8 cellular contexts compared by ENCODE assay signal in the genomic region with DNA sequence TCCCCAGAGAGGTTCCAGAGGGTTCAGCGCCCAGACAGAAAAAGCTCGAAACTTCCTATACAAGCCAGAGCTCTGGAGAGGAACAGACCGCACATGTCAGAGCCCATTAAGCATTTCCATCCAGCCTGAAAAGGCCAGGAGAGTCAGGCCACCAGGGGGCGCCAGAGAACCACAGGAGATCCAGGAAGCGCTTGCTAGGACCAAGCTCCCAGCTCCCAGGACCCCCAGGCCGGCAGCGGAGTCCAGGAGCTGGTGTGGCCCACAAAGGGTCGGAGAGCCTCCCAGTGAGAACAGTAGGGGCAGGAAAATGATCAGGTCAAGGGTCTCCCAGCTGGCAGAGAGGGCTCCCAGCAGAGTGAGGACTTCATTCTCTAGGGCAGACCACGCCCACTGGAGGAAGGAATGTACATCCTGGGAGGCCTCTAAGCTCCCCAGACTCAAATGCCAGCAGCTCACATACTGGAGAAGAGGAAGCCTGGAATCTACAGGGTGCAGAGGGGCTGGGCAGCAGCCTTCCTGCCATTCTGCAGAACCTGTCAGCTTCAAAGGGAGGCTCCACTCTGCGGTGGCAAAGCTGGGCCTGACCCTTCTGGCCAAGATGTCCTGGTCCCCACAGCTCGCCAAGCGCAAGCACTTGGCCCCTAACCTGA. TPM values are rescaled to one million over a fixed set of nuclear protein-coding genes. Genes with fewer than 3 reads are reported as not detected.
DNase-seq lines count a peak whose midpoint lies in the region; ATAC-seq and TF ChIP-seq lines count a peak whose summit lies in the region.

No MANE protein-coding gene starts in this region.

- no peaks in the 10 kb centered on the region for H3K27me3 Mint-ChIP-seq in activated T-cell treated with anti-CD3 and anti-CD28 coated beads, Interleukin-2, amount 50 U/mL, for 72 hours (ENCODE audit: low read depth)
- no peaks in the 10 kb centered on the region for H3K27me3 Mint-ChIP-seq in natural killer cell (ENCODE audit: low read depth in 2 of 2)

- H3K27me3 ChIP-seq in Panc1 (ENCODE audit: control insufficient read depth, insufficient read depth, low read length), result no peaks in the 10 kb centered on the region

- no peak overlapping the region; the same call in 1 of the 2 replicates for H3K27ac ChIP-seq in Panc1 (ENCODE audit: low read length)

- intact Hi-C loops in Panc1 (cut with micrococcal nuclease; ENCODE audit: unreplicated experiment) (loop anchor here (5.0 to 10.0 kb wide), 2 partner anchors 158 to 245 kb away; no protein-coding TSS in a partner anchor), natural killer cell (cut with micrococcal nuclease) (loop anchor here (1.0 kb wide), 3 partner anchors 160 to 260 kb away; no protein-coding TSS in a partner anchor)

- peak; percentile 94 for ATAC-seq in Panc1
- peak; percentile 74 to 83 for ATAC-seq in activated T-cell treated with anti-CD3 and anti-CD28 coated beads, Interleukin-2, amount 50 U/mL, for 72 hours (replicated peaks in 1 of 2)
- peak; percentile 80 to 83 (median 81) for ATAC-seq in natural killer cell
- ATAC-seq in stimulated activated effector memory CD8-positive, alpha-beta T cell treated with anti-CD3 and anti-CD28 coated beads, Interleukin-12 subunit alpha, Interleukin-12 subunit beta, amount 100 ng/mL, for 72 hours, result peak; percentile 78
- no peak for ATAC-seq in GM21526 (IDR thresholded peaks at IDR 0.05; ENCODE audit: low FRiP score, unreplicated experiment)

- peak overlapping the region in 1 of 2 experiments; percentile 32; a peak in 2 of 4 replicates for H3K4me3 ChIP-seq in Panc1 (ENCODE audit: low read depth in 2 of 2, low read length in 2 of 2)

- peak overlapping the region; percentile 58 to 61 for H3K4me3 Mint-ChIP-seq in activated T-cell treated with anti-CD3 and anti-CD28 coated beads, Interleukin-2, amount 50 U/mL, for 72 hours
- peak overlapping the region; percentile 61 for H3K4me3 Mint-ChIP-seq in natural killer cell
- H3K4me3 Mint-ChIP-seq in stimulated activated effector memory CD8-positive, alpha-beta T cell treated with anti-CD3 and anti-CD28 coated beads, Interleukin-12 subunit alpha, Interleukin-12 subunit beta, amount 100 ng/mL, for 72 hours, result peak overlapping the region; percentile 38

- no peaks in the 10 kb centered on the region for H3K36me3 ChIP-seq in Panc1 (ENCODE audit: control insufficient read depth, insufficient read depth, low read length)

- peak overlapping the region; percentile 21 for H3K27ac Mint-ChIP-seq in activated T-cell treated with anti-CD3 and anti-CD28 coated beads, Interleukin-2, amount 50 U/mL, for 72 hours
- H3K27ac Mint-ChIP-seq in natural killer cell, result peak overlapping the region; percentile 30 to 78
- no peak overlapping the region for H3K27ac Mint-ChIP-seq in stimulated activated effector memory CD8-positive, alpha-beta T cell treated with anti-CD3 and anti-CD28 coated beads, Interleukin-12 subunit alpha, Interleukin-12 subunit beta, amount 100 ng/mL, for 72 hours

- H3K9me3 Mint-ChIP-seq in activated T-cell treated with anti-CD3 and anti-CD28 coated beads, Interleukin-2, amount 50 U/mL, for 72 hours, result no peaks in the 10 kb centered on the region
- no peaks in the 10 kb centered on the region for H3K9me3 Mint-ChIP-seq in natural killer cell
- no peaks in the 10 kb centered on the region for H3K9me3 Mint-ChIP-seq in stimulated activated effector memory CD8-positive, alpha-beta T cell treated with anti-CD3 and anti-CD28 coated beads, Interleukin-12 subunit alpha, Interleukin-12 subunit beta, amount 100 ng/mL, for 72 hours

- H3K36me3 Mint-ChIP-seq in activated T-cell treated with anti-CD3 and anti-CD28 coated beads, Interleukin-2, amount 50 U/mL, for 72 hours (ENCODE audit: insufficient read depth in 2 of 2), result no peaks in the 10 kb centered on the region
- no peaks in the 10 kb centered on the region for H3K36me3 Mint-ChIP-seq in natural killer cell
- peaks cover 12% of the 10 kb centered on the region for H3K36me3 Mint-ChIP-seq in stimulated activated effector memory CD8-positive, alpha-beta T cell treated with anti-CD3 and anti-CD28 coated beads, Interleukin-12 subunit alpha, Interleukin-12 subunit beta, amount 100 ng/mL, for 72 hours

- CTCF ChIA-PET in Panc1 (lab: Charles Lee), result interaction anchor here (0.5 to 1.4 kb wide), 12 partner anchors 11 to 250 kb away, joined by 3 to 13 read pairs (median 3); a partner anchor contains a TSS

- in situ Hi-C loops in Panc1 (cut with HindIII; ENCODE audit: low pct_unique_long_range_greater_than_20kb, low sequenced_read_pairs), result no loop called here

- DNase-seq in EL, result peak; percentile 89
- DNase-seq in Kasumi-1 (lab: John Stamatoyannopoulos, UW), result peak; percentile 83 to 88
- DNase-seq in Panc1 (ENCODE audit: low read depth, low spot score), result peak; percentile 71
- DNase-seq in activated T-cell treated with anti-CD3 and anti-CD28 coated beads, Interleukin-2, amount 50 U/mL, for 72 hours, result peak; percentile 90 to 94
- DNase-seq in fibroblast of peridontal ligament (ENCODE audit: extremely low read depth), result peak; percentile 87
- peak; percentile 91 for DNase-seq in natural killer cell
- peak; percentile 95 to 97 for DNase-seq in stimulated activated effector memory CD8-positive, alpha-beta T cell treated with anti-CD3 and anti-CD28 coated beads, Interleukin-12 subunit alpha, Interleukin-12 subunit beta, amount 100 ng/mL, for 72 hours (ENCODE audit: low spot score in 2 of 2)

- H3K4me1 Mint-ChIP-seq in activated T-cell treated with anti-CD3 and anti-CD28 coated beads, Interleukin-2, amount 50 U/mL, for 72 hours (ENCODE audit: low read depth), result peaks cover 14% of the 10 kb centered on the region
- H3K4me1 Mint-ChIP-seq in natural killer cell, result peaks cover 6 to 13% of the 10 kb centered on the region in 2 donors
- H3K4me1 Mint-ChIP-seq in stimulated activated effector memory CD8-positive, alpha-beta T cell treated with anti-CD3 and anti-CD28 coated beads, Interleukin-12 subunit alpha, Interleukin-12 subunit beta, amount 100 ng/mL, for 72 hours, result peaks cover 14% of the 10 kb centered on the region

- H3K9me3 ChIP-seq in Panc1 (ENCODE audit: control insufficient read depth, insufficient read depth, low read depth, low read length), result no peaks in the 10 kb centered on the region

- TF ChIP-seq CTCF in Panc1 (IDR thresholded peaks at IDR 0.05) (peak; percentile 93), natural killer cell (IDR thresholded peaks at IDR 0.05) (peak; percentile 98)

- no TSS peak for BruUV-seq in Panc1 (replicated peaks; lab: Mats Ljungman, UMichigan)

- POLR2A ChIA-PET in Panc1 (lab: Charles Lee), result no interaction called here

- no peaks in the 10 kb centered on the region for H3K4me1 ChIP-seq in Panc1 (ENCODE audit: control insufficient read depth, insufficient read depth, low read length)

RNA-seq across cellular contexts. Expression of a gene that starts 2.1 kb away (rescaled TPM):
- total RNA-seq in Panc1 (2021; ENCODE audit: unreplicated experiment) (0.18 TPM), natural killer cell (10 to 100 TPM; 44.7 to 75.6 (median 50.3) TPM)
- not detected for polyA plus RNA-seq in Panc1 (2012; ENCODE audit: insufficient read length)
- total RNA-seq in activated T-cell treated with anti-CD3 and anti-CD28 coated beads, Interleukin-2, amount 50 U/mL, for 72 hours, result 10 to 100 TPM; 72.3 to 73.0 TPM

RNA-seq across cellular contexts. Expression of a gene that starts 8.6 kb away (rescaled TPM):
- total RNA-seq in Panc1 (2021; ENCODE audit: unreplicated experiment), result 113 TPM
- 161 TPM for polyA plus RNA-seq in Panc1 (2012; ENCODE audit: insufficient read length)
- total RNA-seq in activated T-cell treated with anti-CD3 and anti-CD28 coated beads, Interleukin-2, amount 50 U/mL, for 72 hours, result 100 to 1,000 TPM; 187 to 210 TPM
- 100 to 1,000 TPM in 2 of 3 donors, 10 to 100 TPM in 1; 100.0 to 106 (median 101) TPM for total RNA-seq in natural killer cell

Comparison
In these comparisons a context has a peak if more than half of its experiments do, and no peak if none do; other contexts are left out.
1. RNA of a gene that starts 2.1 kb away (total RNA-seq): 72.3 to 73.0 TPM in activated T-cell treated with anti-CD3 and anti-CD28 coated beads, Interleukin-2, amount 50 U/mL, for 72 hours and 44.7 to 75.6 TPM in natural killer cell; 0.18 TPM in Panc1 (single experiment); every median in the first group is over 10 times any median in the second.
2. Peak in every context shown above with its lines, with median percentiles within 50 percentile points of each other: DNase-seq and H3K4me3 Mint-ChIP-seq.